Comparison of ENCODE assay signal across 35 cellular contexts in the genomic region with DNA sequence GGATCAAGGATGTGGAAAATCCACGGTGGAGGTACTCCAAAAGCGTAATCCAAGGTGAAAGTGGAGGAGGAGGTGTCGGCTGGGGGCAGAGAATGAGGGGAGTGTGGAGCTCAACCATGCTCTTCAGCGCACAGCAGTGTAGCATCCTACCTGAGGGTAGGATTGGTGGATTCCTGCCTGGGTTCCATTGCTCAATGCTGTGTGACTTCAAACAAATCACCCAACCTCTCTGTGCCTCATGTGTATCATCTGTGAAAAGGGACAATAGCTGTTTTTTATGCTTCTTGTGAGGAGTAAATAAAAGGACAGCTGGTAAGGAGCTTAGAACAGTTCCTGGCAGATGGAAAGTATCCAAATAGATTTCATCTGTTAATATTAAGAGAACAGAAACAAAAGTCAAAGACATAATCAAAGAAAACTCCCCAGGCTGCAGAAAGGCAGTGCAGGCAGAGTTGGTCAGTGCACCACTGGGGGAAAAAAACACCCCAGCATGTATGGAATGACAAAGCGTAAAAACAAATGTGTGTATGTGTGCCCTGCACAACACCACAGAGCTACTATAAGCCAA.
"Had no signal": no experiment of that assay in that cellular context is flagged by ENCODE, and none has a peak within 500 bp of the region (broad histone marks: within the 10 kb centered on the region; RNA-seq: fewer than 3 reads in every experiment).

No MANE protein-coding gene starts in this region.

- H3K4me3 Mint-ChIP-seq: activated CD4-positive, alpha-beta memory T cell treated with anti-CD3 and anti-CD28 coated beads for 36 hours; activated CD4-positive, alpha-beta T cell treated with anti-CD3 and anti-CD28 coated beads for 36 hours; activated CD4-positive, alpha-beta T cell treated with anti-CD3 and anti-CD28 coated beads, Interleukin-2, amount 10 ng/mL, durations not matched to agents 24 days and 14 days; activated CD8-positive, alpha-beta memory T cell treated with anti-CD3 and anti-CD28 coated beads, Interleukin-2, amount 10 ng/mL, durations not matched to agents 7 days and 5 days; activated CD8-positive, alpha-beta T cell treated with anti-CD3 and anti-CD28 coated beads, Interleukin-2, amount 10 ng/mL, durations not matched to agents 7 days and 5 days; activated naive CD4-positive, alpha-beta T cell treated with anti-CD3 and anti-CD28 coated beads for 36 hours; activated naive CD4-positive, alpha-beta T cell treated with anti-CD3 and anti-CD28 coated beads, Interleukin-2, amount 50 U/mL, for 24 hours; activated naive CD8-positive, alpha-beta T cell treated with anti-CD3 and anti-CD28 coated beads for 36 hours; activated naive CD8-positive, alpha-beta T cell treated with anti-CD3 and anti-CD28 coated beads, Interleukin-2, amount 50 U/mL, for 24 hours; activated T-helper 1 cell treated with anti-CD3 and anti-CD28 coated beads, Interleukin-12 subunit alpha, Interleukin-12 subunit beta, Interleukin-2, Interleukin-4 antibody, amounts not matched to agents 30 ng/mL and 10 ng/mL and 1 ng/mL, durations not matched to agents 14 hours and 24 hours and 36 hours; dendritic cell treated with granulocyte-macrophage colony-stimulating factor and Interleukin-4, amounts not matched to agents 40 ng/mL and 50 ng/mL, for 4 days; endodermal cell; T-helper 17 cell; T-helper 2 cell treated with Interferon-gamma antibody and Interleukin-4, amounts not matched to agents 5 μg/mL and 100 μg/mL, for 36 hours had no signal

- H3K36me3 Mint-ChIP-seq: activated CD8-positive, alpha-beta memory T cell treated with anti-CD3 and anti-CD28 coated beads, Interleukin-2, amount 10 ng/mL, durations not matched to agents 7 days and 5 days; activated naive CD4-positive, alpha-beta T cell treated with anti-CD3 and anti-CD28 coated beads, Interleukin-2, amount 50 U/mL, for 24 hours; activated naive CD8-positive, alpha-beta T cell treated with anti-CD3 and anti-CD28 coated beads for 36 hours; brain had no signal

- FAIRE-seq: frontal cortex had no signal

- H3K27ac Mint-ChIP-seq: activated CD4-positive, alpha-beta memory T cell treated with anti-CD3 and anti-CD28 coated beads for 36 hours; activated CD4-positive, alpha-beta T cell treated with anti-CD3 and anti-CD28 coated beads for 36 hours; activated CD4-positive, alpha-beta T cell treated with anti-CD3 and anti-CD28 coated beads, Interleukin-2, amount 10 ng/mL, durations not matched to agents 24 days and 14 days; activated CD8-positive, alpha-beta memory T cell treated with anti-CD3 and anti-CD28 coated beads, Interleukin-2, amount 10 ng/mL, durations not matched to agents 7 days and 5 days; activated CD8-positive, alpha-beta T cell treated with anti-CD3 and anti-CD28 coated beads, Interleukin-2, amount 10 ng/mL, durations not matched to agents 7 days and 5 days; activated naive CD4-positive, alpha-beta T cell treated with anti-CD3 and anti-CD28 coated beads for 36 hours; activated naive CD4-positive, alpha-beta T cell treated with anti-CD3 and anti-CD28 coated beads, Interleukin-2, amount 50 U/mL, for 24 hours; activated naive CD8-positive, alpha-beta T cell treated with anti-CD3 and anti-CD28 coated beads for 36 hours; activated naive CD8-positive, alpha-beta T cell treated with anti-CD3 and anti-CD28 coated beads, Interleukin-2, amount 50 U/mL, for 24 hours; activated T-helper 1 cell treated with anti-CD3 and anti-CD28 coated beads, Interleukin-12 subunit alpha, Interleukin-12 subunit beta, Interleukin-2, Interleukin-4 antibody, amounts not matched to agents 30 ng/mL and 10 ng/mL and 1 ng/mL, durations not matched to agents 14 hours and 24 hours and 36 hours; activated T-helper 2 cell treated with anti-CD3 and anti-CD28 coated beads, Interferon-gamma antibody, Interleukin-2, Interleukin-4, amounts not matched to agents 10 μg/mL and 5 μg/mL and 100 μg/mL, durations not matched to agents 14 hours and 24 hours and 36 hours; dendritic cell treated with granulocyte-macrophage colony-stimulating factor and Interleukin-4, amounts not matched to agents 40 ng/mL and 50 ng/mL, for 4 days; endodermal cell; T-helper 17 cell; T-helper 2 cell treated with Interferon-gamma antibody and Interleukin-4, amounts not matched to agents 5 μg/mL and 100 μg/mL, for 36 hours had no signal

- H3K9me3 Mint-ChIP-seq: activated CD4-positive, alpha-beta T cell treated with anti-CD3 and anti-CD28 coated beads, Interleukin-2, amount 10 ng/mL, durations not matched to agents 24 days and 14 days; activated naive CD4-positive, alpha-beta T cell treated with anti-CD3 and anti-CD28 coated beads, Interleukin-2, amount 50 U/mL, for 24 hours; activated T-helper 1 cell treated with anti-CD3 and anti-CD28 coated beads, Interleukin-12 subunit alpha, Interleukin-12 subunit beta, Interleukin-2, Interleukin-4 antibody, amounts not matched to agents 30 ng/mL and 10 ng/mL and 1 ng/mL, durations not matched to agents 14 hours and 24 hours and 36 hours; activated T-helper 2 cell treated with anti-CD3 and anti-CD28 coated beads, Interferon-gamma antibody, Interleukin-2, Interleukin-4, amounts not matched to agents 10 μg/mL and 5 μg/mL and 100 μg/mL, durations not matched to agents 14 hours and 24 hours and 36 hours; dendritic cell treated with granulocyte-macrophage colony-stimulating factor and Interleukin-4, amounts not matched to agents 40 ng/mL and 50 ng/mL, for 4 days; endodermal cell; T-helper 2 cell treated with Interferon-gamma antibody and Interleukin-4, amounts not matched to agents 5 μg/mL and 100 μg/mL, for 36 hours had no signal

- DNase-seq: activated CD4-positive, alpha-beta memory T cell treated with anti-CD3 and anti-CD28 coated beads for 36 hours; activated CD4-positive, alpha-beta T cell treated with anti-CD3 and anti-CD28 coated beads for 36 hours; activated CD4-positive, alpha-beta T cell treated with anti-CD3 and anti-CD28 coated beads, Interleukin-2, amount 10 ng/mL, durations not matched to agents 24 days and 14 days; activated CD4-positive, CD25-positive, alpha-beta regulatory T cell; activated CD4-positive, CD25-positive, alpha-beta regulatory T cell treated with anti-CD3 and anti-CD28 coated beads, Interleukin-2, amount 50 U/mL, for 72 hours; activated CD8-positive, alpha-beta memory T cell treated with anti-CD3 and anti-CD28 coated beads, Interleukin-2, amount 10 ng/mL, durations not matched to agents 7 days and 5 days; activated CD8-positive, alpha-beta memory T cell treated with anti-CD3 and anti-CD28 coated beads, Interleukin-2, amount 50 U/mL, for 4 hours; activated CD8-positive, alpha-beta T cell treated with anti-CD3 and anti-CD28 coated beads, Interleukin-2, amount 10 ng/mL, durations not matched to agents 7 days and 5 days; activated effector memory CD4-positive, alpha-beta T cell treated with anti-CD3 and anti-CD28 coated beads, Interleukin-2, amount 50 U/mL, for 16 hours; activated naive CD4-positive, alpha-beta T cell treated with anti-CD3 and anti-CD28 coated beads for 36 hours; activated naive CD8-positive, alpha-beta T cell treated with anti-CD3 and anti-CD28 coated beads for 36 hours; activated naive CD8-positive, alpha-beta T cell treated with anti-CD3 and anti-CD28 coated beads, Interleukin-2, amount 50 U/mL, for 24 hours; activated T-cell treated with anti-CD3 and anti-CD28 coated beads, Interleukin-2, amount 50 U/mL, for 1 hour; activated T-cell treated with anti-CD3 and anti-CD28 coated beads, Interleukin-2, amount 50 U/mL, for 48 hours; central memory CD4-positive, alpha-beta T cell; cerebellar nuclear complex; effector memory CD4-positive, alpha-beta T cell; endodermal cell; foreskin fibroblast; head of caudate nucleus; T-helper 1 cell; T-helper 17 cell; T1000 had no signal

- H3K4me1 ChIP-seq: ascending aorta, breast epithelium had no signal

- H3K4me1 Mint-ChIP-seq: activated CD4-positive, alpha-beta T cell treated with anti-CD3 and anti-CD28 coated beads for 36 hours; activated CD4-positive, alpha-beta T cell treated with anti-CD3 and anti-CD28 coated beads, Interleukin-2, amount 10 ng/mL, durations not matched to agents 24 days and 14 days; activated CD8-positive, alpha-beta memory T cell treated with anti-CD3 and anti-CD28 coated beads, Interleukin-2, amount 10 ng/mL, durations not matched to agents 7 days and 5 days; activated naive CD4-positive, alpha-beta T cell treated with anti-CD3 and anti-CD28 coated beads, Interleukin-2, amount 50 U/mL, for 24 hours; activated naive CD8-positive, alpha-beta T cell treated with anti-CD3 and anti-CD28 coated beads for 36 hours; activated naive CD8-positive, alpha-beta T cell treated with anti-CD3 and anti-CD28 coated beads, Interleukin-2, amount 50 U/mL, for 24 hours; endodermal cell had no signal

- H3K27ac ChIP-seq: ascending aorta, breast epithelium, cardiac muscle cell, coronary artery, dorsolateral prefrontal cortex had no signal

- H3K4me3 ChIP-seq: ascending aorta, breast epithelium, cardiac muscle cell, coronary artery, dorsolateral prefrontal cortex had no signal

- H3K36me3 ChIP-seq: ascending aorta, breast epithelium, cardiac muscle cell had no signal

- H3K27me3 ChIP-seq: ascending aorta, breast epithelium, cardiac muscle cell, dorsolateral prefrontal cortex had no signal

- H3K27me3 Mint-ChIP-seq: activated CD4-positive, alpha-beta memory T cell treated with anti-CD3 and anti-CD28 coated beads for 36 hours; activated CD4-positive, alpha-beta T cell treated with anti-CD3 and anti-CD28 coated beads for 36 hours; activated CD4-positive, alpha-beta T cell treated with anti-CD3 and anti-CD28 coated beads, Interleukin-2, amount 10 ng/mL, durations not matched to agents 24 days and 14 days; activated CD8-positive, alpha-beta memory T cell treated with anti-CD3 and anti-CD28 coated beads, Interleukin-2, amount 10 ng/mL, durations not matched to agents 7 days and 5 days; activated naive CD4-positive, alpha-beta T cell treated with anti-CD3 and anti-CD28 coated beads, Interleukin-2, amount 50 U/mL, for 24 hours had no signal
